In genomic region chr4:91936301-91936700, GRCh38 we compare ENCODE assay signal across 15 cellular contexts.
A peak's percentile ranks its signal among the peaks of the same experiment; 100 is the strongest.
DNase-seq lines count a peak whose midpoint lies in the region; ATAC-seq and TF ChIP-seq lines count a peak whose summit lies in the region.
"Had no signal": no experiment of that assay in that cellular context is flagged by ENCODE, and none has a peak within 500 bp of the region (broad histone marks: within the 10 kb centered on the region; RNA-seq: fewer than 3 reads in every experiment).

No MANE protein-coding gene starts in this region.

- H3K27me3 ChIP-seq in mammary epithelial cell (ENCODE audit: insufficient read depth, low read length): no peaks in the 10 kb centered on the region
- H3K27me3 ChIP-seq in fibroblast of lung (ENCODE audit: control insufficient read depth, insufficient read depth, low read length): no peaks in the 10 kb centered on the region
- no peaks in the 10 kb centered on the region for H3K27me3 ChIP-seq in lower lobe of right lung (ENCODE audit: low read depth)

- H2AFZ ChIP-seq in mammary epithelial cell (ENCODE audit: low read depth, low read length) (no peak overlapping the region), fibroblast of lung (ENCODE audit: low read length) (no peak overlapping the region)

- BruUV-seq in MCF 10A (replicated peaks; lab: Mats Ljungman, UMichigan): no TSS peak
- BruUV-seq in mammary epithelial cell (replicated peaks; lab: Mats Ljungman, UMichigan): no TSS peak

- H4K20me1 ChIP-seq in mammary epithelial cell (ENCODE audit: insufficient read depth, low read length) (no peaks in the 10 kb centered on the region), fibroblast of lung (ENCODE audit: control insufficient read depth, extremely low read depth, insufficient read depth, low read length) (no peaks in the 10 kb centered on the region)

- H3K27me3 Mint-ChIP-seq in MCF 10A (ENCODE audit: insufficient read depth, unreplicated experiment): no peaks in the 10 kb centered on the region
- H3K27me3 Mint-ChIP-seq: central memory CD8-positive, alpha-beta T cell; stimulated activated naive CD8-positive, alpha-beta T cell treated with anti-CD3 and anti-CD28 coated beads, Interleukin-15, amount 100 ng/mL, for 72 hours had no signal

- dilution Hi-C loops in mammary epithelial cell (cut with HindIII; ENCODE audit: low sequenced_read_pairs): no loop called here

- POLR2A ChIA-PET in MCF 10A (lab: Yijun Ruan, JAX): no interaction called here

- H3K36me3 Mint-ChIP-seq in MCF 10A (ENCODE audit: insufficient read depth, unreplicated experiment): no peaks in the 10 kb centered on the region

- CTCF ChIA-PET in MCF 10A (lab: Yijun Ruan, JAX) (no interaction called here), mammary epithelial cell (lab: Charles Lee; ENCODE audit: low non-redundant PET) (no interaction called here)

- H3K27ac Mint-ChIP-seq in MCF 10A (ENCODE audit: low read depth, unreplicated experiment): no peak overlapping the region
- H3K27ac Mint-ChIP-seq: stimulated activated naive CD8-positive, alpha-beta T cell treated with anti-CD3 and anti-CD28 coated beads, Interleukin-15, amount 100 ng/mL, for 72 hours had no signal

- H3K9me3 Mint-ChIP-seq in MCF 10A (ENCODE audit: unreplicated experiment): no peaks in the 10 kb centered on the region

- H3K79me2 ChIP-seq in mammary epithelial cell (ENCODE audit: insufficient read depth, low read length) (no peaks in the 10 kb centered on the region), fibroblast of lung (ENCODE audit: control insufficient read depth, insufficient read depth, low read length) (no peaks in the 10 kb centered on the region)

- no peaks in the 10 kb centered on the region for H3K4me1 Mint-ChIP-seq in MCF 10A (ENCODE audit: insufficient read depth, unreplicated experiment)
- H3K4me1 Mint-ChIP-seq: central memory CD8-positive, alpha-beta T cell; stimulated activated naive CD8-positive, alpha-beta T cell treated with anti-CD3 and anti-CD28 coated beads, Interleukin-15, amount 100 ng/mL, for 72 hours had no signal

- WGBS in mammary epithelial cell (ENCODE audit: low coverage, missing lambda C conversion rate): 11% methylated on average over 3 of the region's 3 CpGs

- no peaks in the 10 kb centered on the region for H3K36me3 ChIP-seq in mammary epithelial cell (ENCODE audit: insufficient read depth, low read length)
- no peaks in the 10 kb centered on the region for H3K36me3 ChIP-seq in fibroblast of lung (ENCODE audit: control insufficient read depth, insufficient read depth, low read length)
- H3K36me3 ChIP-seq in lower lobe of right lung: no peaks in the 10 kb centered on the region
- H3K36me3 ChIP-seq: HAP-1 had no signal

- no peak for ATAC-seq in lower lobe of right lung
- ATAC-seq in stimulated activated naive CD8-positive, alpha-beta T cell treated with anti-CD3 and anti-CD28 coated beads, Interleukin-15, Interleukin-2, amounts not matched to agents 100 U/mL and 50 U/mL, for 24 hours: no peak
- ATAC-seq: stimulated activated naive CD8-positive, alpha-beta T cell treated with anti-CD3 and anti-CD28 coated beads, Interleukin-15, amount 100 ng/mL, for 72 hours had no signal

- in situ Hi-C loops in mammary epithelial cell (cut with MboI; ENCODE audit: low sequenced_read_pairs in 2 of 2): no loop called here

- H3K9me3 ChIP-seq in mammary epithelial cell (replicated peaks; ENCODE audit: insufficient read depth, low read length) (no peaks in the 10 kb centered on the region), fibroblast of lung (ENCODE audit: control insufficient read depth, insufficient read depth, low read depth, low read length) (no peaks in the 10 kb centered on the region), lower lobe of right lung (no peaks in the 10 kb centered on the region)
- H3K9me3 ChIP-seq: HAP-1 had no signal

- H3K4me3 ChIP-seq in mammary epithelial cell (replicated peaks in 1 of 3; ENCODE audit: insufficient read depth in 1 of 3, low read depth in 2 of 3, low read length in 3 of 3): no peak overlapping the region
- no peak overlapping the region for H3K4me3 ChIP-seq in fibroblast of lung (replicated peaks in 1 of 4; ENCODE audit: control extremely low read depth in 1 of 4, insufficient read depth in 1 of 4, low read depth in 3 of 4, low read length in 4 of 4)
- H3K4me3 ChIP-seq in coronary artery: no peak overlapping the region
- no peak overlapping the region for H3K4me3 ChIP-seq in lower lobe of right lung
- H3K4me3 ChIP-seq: HAP-1 had no signal

- no peaks in the 10 kb centered on the region for H3K4me1 ChIP-seq in mammary epithelial cell (ENCODE audit: insufficient read depth, low read length)
- no peaks in the 10 kb centered on the region for H3K4me1 ChIP-seq in fibroblast of lung (ENCODE audit: control insufficient read depth, extremely low read depth, insufficient read depth, low read length)
- no peaks in the 10 kb centered on the region for H3K4me1 ChIP-seq in lower lobe of right lung
- H3K4me1 ChIP-seq: HAP-1 had no signal

- no peak for TF ChIP-seq CTCF in MCF 10A (IDR thresholded peaks at IDR 0.05; ENCODE audit: unreplicated experiment)
- no peak for TF ChIP-seq CTCF in mammary epithelial cell (conservative IDR thresholded peaks at IDR 0.05 in 1 of 2, IDR thresholded peaks at IDR 0.05 in 1 of 2; ENCODE audit: extremely low read depth in 1 of 2, insufficient read depth in 1 of 2, low read depth in 1 of 2, low read length in 2 of 2)
- TF ChIP-seq CTCF in fibroblast of lung (conservative IDR thresholded peaks at IDR 0.05 in 1 of 2, IDR thresholded peaks at IDR 0.05 in 1 of 2; ENCODE audit: low read depth in 1 of 2, low read length in 2 of 2): no peak
- no peak for TF ChIP-seq CTCF in coronary artery (IDR thresholded peaks at IDR 0.05)
- TF ChIP-seq CTCF in lower lobe of right lung (IDR thresholded peaks at IDR 0.05): no peak

- H3K4me3 Mint-ChIP-seq in MCF 10A (ENCODE audit: unreplicated experiment): no peak overlapping the region
- H3K4me3 Mint-ChIP-seq: central memory CD8-positive, alpha-beta T cell; stimulated activated naive CD8-positive, alpha-beta T cell treated with anti-CD3 and anti-CD28 coated beads, Interleukin-15, amount 100 ng/mL, for 72 hours had no signal

- intact Hi-C loops in MCF 10A (cut with micrococcal nuclease) (no loop called here), mammary epithelial cell (cut with micrococcal nuclease) (no loop called here), lower lobe of right lung (cut with DNase I) (no loop called here)

- DNase-seq in MCF 10A (ENCODE audit: unreplicated experiment) (peak; percentile 31), mammary epithelial cell (no peak), NCI-H510A treated with DMSO at 0.1 percent for 48 hours (lab: John Stamatoyannopoulos, UW) (peak; percentile 63), fibroblast of lung (ENCODE audit: low read depth in 2 of 2) (peak; percentile 35 to 48), coronary artery (ENCODE audit: low spot score) (no peak), lower lobe of right lung (no peak), D341Med (ENCODE audit: low spot score) (no peak)
- DNase-seq in stimulated activated naive CD8-positive, alpha-beta T cell treated with anti-CD3 and anti-CD28 coated beads, Interleukin-15, Interleukin-2, amounts not matched to agents 100 U/mL and 50 U/mL, for 24 hours: no peak
- DNase-seq: activated CD4-positive, CD25-positive, alpha-beta regulatory T cell treated with anti-CD3 and anti-CD28 coated beads, Interleukin-2, amount 50 U/mL, for 72 hours; activated CD8-positive, alpha-beta memory T cell treated with anti-CD3 and anti-CD28 coated beads, Interleukin-2, amount 50 U/mL, for 48 hours; activated naive CD4-positive, alpha-beta T cell treated with anti-CD3 and anti-CD28 coated beads, Interleukin-2, amount 50 U/mL, for 16 hours; stimulated activated naive CD8-positive, alpha-beta T cell treated with anti-CD3 and anti-CD28 coated beads, Interleukin-15, amount 100 ng/mL, for 72 hours; T-helper 1 cell had no signal

- H3K9ac ChIP-seq in mammary epithelial cell (ENCODE audit: insufficient read depth, low read length) (no peak overlapping the region), fibroblast of lung (ENCODE audit: insufficient read depth, low read length) (no peak overlapping the region)

- H3K4me2 ChIP-seq in mammary epithelial cell (ENCODE audit: insufficient read depth, low read depth, low read length) (no peak overlapping the region), fibroblast of lung (ENCODE audit: extremely low read depth, insufficient read depth, low read length) (no peak overlapping the region)

- H3K27ac ChIP-seq in mammary epithelial cell (ENCODE audit: insufficient read depth, low read depth, low read length): no peak overlapping the region
- H3K27ac ChIP-seq in fibroblast of lung (ENCODE audit: insufficient read depth, low read length): no peak overlapping the region
- no peak overlapping the region for H3K27ac ChIP-seq in coronary artery
- no peak overlapping the region for H3K27ac ChIP-seq in lower lobe of right lung

Comparison
In these comparisons a context has a peak if more than half of its experiments do, and no peak if none do; other contexts are left out.
1. DNase-seq: peak in MCF 10A (single experiment), NCI-H510A treated with DMSO at 0.1 percent for 48 hours (single experiment) and fibroblast of lung (2 of 2); none in mammary epithelial cell (single experiment), coronary artery (single experiment), lower lobe of right lung (single experiment), D341Med (single experiment) and stimulated activated naive CD8-positive, alpha-beta T cell treated with anti-CD3 and anti-CD28 coated beads, Interleukin-15, Interleukin-2, amounts not matched to agents 100 U/mL and 50 U/mL, for 24 hours (single experiment).